Comparison of ENCODE assay signal across 16 cellular contexts in the genomic region with DNA sequence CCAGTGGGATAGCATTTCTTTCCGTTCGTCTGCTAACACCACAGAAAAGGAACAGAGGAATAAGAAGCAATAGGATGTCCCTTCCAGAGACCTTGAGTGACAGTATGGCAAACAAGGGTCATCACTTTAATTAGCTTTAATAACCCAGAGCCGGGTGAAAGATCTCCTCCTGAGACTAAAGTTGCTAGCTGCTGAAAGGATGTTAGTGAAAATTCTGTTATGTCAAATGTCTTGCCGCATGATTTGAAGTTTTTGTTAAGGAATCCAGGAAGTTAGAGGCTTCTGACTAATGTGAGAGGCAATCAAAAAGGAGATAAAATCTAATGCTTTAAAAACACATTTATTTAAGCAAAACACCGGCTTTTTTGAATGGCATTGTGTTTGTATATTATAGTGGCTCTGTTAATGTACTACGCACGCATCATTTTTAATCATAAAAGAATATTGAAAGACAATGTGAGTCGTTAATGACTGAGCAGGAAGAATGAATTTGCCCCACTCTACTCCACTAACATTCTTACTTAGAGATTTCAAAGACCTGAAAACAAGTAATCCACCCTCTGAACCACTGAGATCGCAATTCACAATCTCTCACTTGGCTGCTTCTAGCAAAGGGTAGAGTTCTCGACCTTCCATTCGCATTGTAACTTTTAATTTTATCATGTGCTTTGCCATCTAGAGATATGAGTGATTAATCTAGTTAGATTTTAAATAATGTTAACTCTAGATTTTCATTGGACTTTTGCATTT.
"Had no signal": no experiment of that assay in that cellular context is flagged by ENCODE, and none has a peak within 500 bp of the region (broad histone marks: within the 10 kb centered on the region; RNA-seq: fewer than 3 reads in every experiment).

No MANE protein-coding gene starts in this region.

- H3K4me1 ChIP-seq: breast epithelium, heart left ventricle, lower lobe of right lung, parathyroid adenoma, right atrium auricular region, thyroid gland, vagina had no signal

- ATAC-seq: heart left ventricle; lower lobe of right lung; mucosa of descending colon; naive thymus-derived CD8-positive, alpha-beta T cell; stimulated activated effector memory CD8-positive, alpha-beta T cell treated with anti-CD3 and anti-CD28 coated beads, Interleukin-12 subunit alpha, Interleukin-12 subunit beta, amount 100 ng/mL, for 72 hours; T-helper 17 cell had no signal

- H3K27ac ChIP-seq: breast epithelium, dorsolateral prefrontal cortex, heart left ventricle, lower lobe of right lung, parathyroid adenoma, right atrium auricular region, thyroid gland, vagina had no signal

- H3K9me3 ChIP-seq: breast epithelium, heart left ventricle, lower lobe of right lung, mucosa of descending colon, right atrium auricular region, thyroid gland, vagina had no signal

- H3K27me3 ChIP-seq: breast epithelium, dorsolateral prefrontal cortex, right atrium auricular region, thyroid gland, vagina had no signal

- H3K36me3 ChIP-seq: breast epithelium, heart left ventricle, lower lobe of right lung, right atrium auricular region, thyroid gland, vagina had no signal

- DNase-seq: activated CD4-positive, alpha-beta T cell treated with anti-CD3 and anti-CD28 coated beads, Interleukin-2, amount 50 U/mL, for 1 hour; activated naive CD4-positive, alpha-beta T cell treated with anti-CD3 and anti-CD28 coated beads, Interleukin-2, amount 10 ng/mL, durations not matched to agents 7 days and 5 days; activated T-cell treated with anti-CD3 and anti-CD28 coated beads for 4 hours; dorsolateral prefrontal cortex; heart left ventricle; lower lobe of right lung; mucosa of descending colon; naive thymus-derived CD8-positive, alpha-beta T cell; T-helper 17 cell; thyroid gland had no signal

- H3K9ac ChIP-seq: parathyroid adenoma had no signal

- H2AFZ ChIP-seq: parathyroid adenoma had no signal

- FAIRE-seq: frontal cortex had no signal

- H3K4me3 ChIP-seq: breast epithelium, heart left ventricle, lower lobe of right lung, mucosa of descending colon, right atrium auricular region, thyroid gland, vagina had no signal
